ENCODE assay signal across 1 cellular context in the genomic region with DNA sequence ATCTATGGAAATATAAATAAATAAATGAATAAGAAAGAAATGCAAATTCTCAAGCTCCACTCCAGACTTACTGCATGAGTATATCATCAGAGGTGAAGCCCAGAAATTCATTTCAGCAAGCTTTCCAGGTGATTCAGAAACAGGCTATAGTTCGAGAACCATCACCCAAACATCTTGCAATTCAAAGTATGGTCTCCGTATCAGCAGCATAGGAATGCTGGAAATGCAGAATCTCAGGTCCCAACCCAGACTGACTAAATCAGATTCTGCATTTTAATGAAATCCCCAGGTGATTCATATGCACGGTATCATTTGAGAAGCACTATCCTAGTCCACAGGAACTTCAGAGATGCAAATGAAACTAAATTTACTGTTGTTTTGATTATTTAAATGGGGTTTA.
TF ChIP-seq lines count a peak whose summit lies in the region.

No MANE protein-coding gene starts in this region.

TF ChIP-seq in WTC11, 78 proteins besides CTCF, POLR2A, EP300 and RAD21 (continued from another document):
- TF ChIP-seq, protein P1, sequence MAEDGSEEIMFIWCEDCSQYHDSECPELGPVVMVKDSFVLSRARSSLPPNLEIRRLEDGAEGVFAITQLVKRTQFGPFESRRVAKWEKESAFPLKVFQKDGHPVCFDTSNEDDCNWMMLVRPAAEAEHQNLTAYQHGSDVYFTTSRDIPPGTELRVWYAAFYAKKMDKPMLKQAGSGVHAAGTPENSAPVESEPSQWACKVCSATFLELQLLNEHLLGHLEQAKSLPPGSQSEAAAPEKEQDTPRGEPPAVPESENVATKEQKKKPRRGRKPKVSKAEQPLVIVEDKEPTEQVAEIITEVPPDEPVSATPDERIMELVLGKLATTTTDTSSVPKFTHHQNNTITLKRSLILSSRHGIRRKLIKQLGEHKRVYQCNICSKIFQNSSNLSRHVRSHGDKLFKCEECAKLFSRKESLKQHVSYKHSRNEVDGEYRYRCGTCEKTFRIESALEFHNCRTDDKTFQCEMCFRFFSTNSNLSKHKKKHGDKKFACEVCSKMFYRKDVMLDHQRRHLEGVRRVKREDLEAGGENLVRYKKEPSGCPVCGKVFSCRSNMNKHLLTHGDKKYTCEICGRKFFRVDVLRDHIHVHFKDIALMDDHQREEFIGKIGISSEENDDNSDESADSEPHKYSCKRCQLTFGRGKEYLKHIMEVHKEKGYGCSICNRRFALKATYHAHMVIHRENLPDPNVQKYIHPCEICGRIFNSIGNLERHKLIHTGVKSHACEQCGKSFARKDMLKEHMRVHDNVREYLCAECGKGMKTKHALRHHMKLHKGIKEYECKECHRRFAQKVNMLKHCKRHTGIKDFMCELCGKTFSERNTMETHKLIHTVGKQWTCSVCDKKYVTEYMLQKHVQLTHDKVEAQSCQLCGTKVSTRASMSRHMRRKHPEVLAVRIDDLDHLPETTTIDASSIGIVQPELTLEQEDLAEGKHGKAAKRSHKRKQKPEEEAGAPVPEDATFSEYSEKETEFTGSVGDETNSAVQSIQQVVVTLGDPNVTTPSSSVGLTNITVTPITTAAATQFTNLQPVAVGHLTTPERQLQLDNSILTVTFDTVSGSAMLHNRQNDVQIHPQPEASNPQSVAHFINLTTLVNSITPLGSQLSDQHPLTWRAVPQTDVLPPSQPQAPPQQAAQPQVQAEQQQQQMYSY (CRISPR knock-in tag; IDR thresholded peaks at IDR 0.05), result no peak
- TF ChIP-seq, protein P2, sequence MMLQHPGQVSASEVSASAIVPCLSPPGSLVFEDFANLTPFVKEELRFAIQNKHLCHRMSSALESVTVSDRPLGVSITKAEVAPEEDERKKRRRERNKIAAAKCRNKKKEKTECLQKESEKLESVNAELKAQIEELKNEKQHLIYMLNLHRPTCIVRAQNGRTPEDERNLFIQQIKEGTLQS (CRISPR knock-in tag; conservative IDR thresholded peaks at IDR 0.05), result no peak
- TF ChIP-seq ETV6 (CRISPR knock-in tag; IDR thresholded peaks at IDR 0.05) (no peak), NR2C2 (CRISPR knock-in tag; IDR thresholded peaks at IDR 0.05) (no peak), ESRRA (CRISPR knock-in tag; IDR thresholded peaks at IDR 0.05; ENCODE audit: borderline replicate concordance) (no peak), TEAD4 (CRISPR knock-in tag; IDR thresholded peaks at IDR 0.05) (no peak), SMAD4 (CRISPR knock-in tag; IDR thresholded peaks at IDR 0.05) (no peak)
